Comparison of ENCODE assay signal across 8 cellular contexts in the genomic region with DNA sequence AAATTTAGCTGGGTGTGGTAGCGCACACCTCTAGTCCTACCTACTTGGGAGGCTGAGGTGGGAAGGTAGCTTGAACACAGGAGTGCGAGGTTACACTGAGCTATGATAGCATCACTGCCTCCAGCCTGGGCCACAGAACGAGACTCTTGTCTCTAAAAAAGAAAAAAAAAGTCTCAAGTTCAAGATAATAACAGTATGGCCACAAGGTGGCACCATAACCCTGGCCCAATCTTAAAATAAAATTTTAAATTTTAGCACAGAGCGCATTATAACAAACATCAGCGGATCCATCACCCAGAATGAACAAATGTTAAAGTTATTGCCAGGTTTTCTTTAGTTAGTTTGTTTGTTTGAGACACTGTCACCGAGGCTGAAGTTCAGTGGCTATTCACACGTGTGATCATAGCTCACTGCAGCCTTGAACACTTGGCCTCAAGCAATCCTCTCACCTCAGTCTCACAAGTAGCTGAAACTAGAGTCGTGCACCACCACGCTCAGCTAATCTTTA. TPM values are rescaled to one million over a fixed set of nuclear protein-coding genes. Genes with fewer than 3 reads are reported as not detected.
A peak's percentile ranks its signal among the peaks of the same experiment; 100 is the strongest.
DNase-seq lines count a peak whose midpoint lies in the region; ATAC-seq and TF ChIP-seq lines count a peak whose summit lies in the region.

No MANE protein-coding gene starts in this region.

- POLR2A ChIA-PET in activated CD8-positive, alpha-beta T cell treated with anti-CD3 and anti-CD28 coated beads for 36 hours (lab: Charles Lee), result interaction anchor here (0.9 to 1.8 kb wide), 2 partner anchors 16 to 19 kb away, joined by 3 to 6 read pairs; no protein-coding TSS in a partner anchor

- H3K4me3 Mint-ChIP-seq in activated CD8-positive, alpha-beta memory T cell treated with anti-CD3 and anti-CD28 coated beads, Interleukin-2, amount 10 ng/mL, durations not matched to agents 7 days and 5 days, result no peak overlapping the region
- H3K4me3 Mint-ChIP-seq in activated CD8-positive, alpha-beta T cell treated with anti-CD3 and anti-CD28 coated beads for 36 hours, result no peak overlapping the region
- no peak overlapping the region for H3K4me3 Mint-ChIP-seq in stimulated activated memory B cell treated with anti-CD40 and anti-IgM and Interleukin-4, amounts not matched to agents 10 μg/mL and 1 μg/mL and 100 μg/mL, for 72 hours

- intact Hi-C loops in activated CD8-positive, alpha-beta T cell treated with anti-CD3 and anti-CD28 coated beads for 36 hours (cut with micrococcal nuclease), result loop anchor here (2.0 kb wide), 1 partner anchor 43 kb away; no protein-coding TSS in a partner anchor

- H3K36me3 Mint-ChIP-seq in activated CD8-positive, alpha-beta memory T cell treated with anti-CD3 and anti-CD28 coated beads, Interleukin-2, amount 10 ng/mL, durations not matched to agents 7 days and 5 days, result no peaks in the 10 kb centered on the region
- no peaks in the 10 kb centered on the region for H3K36me3 Mint-ChIP-seq in activated CD8-positive, alpha-beta T cell treated with anti-CD3 and anti-CD28 coated beads for 36 hours (ENCODE audit: low read depth)
- H3K36me3 Mint-ChIP-seq in stimulated activated memory B cell treated with anti-CD40 and anti-IgM and Interleukin-4, amounts not matched to agents 10 μg/mL and 1 μg/mL and 100 μg/mL, for 72 hours, result no peaks in the 10 kb centered on the region

- H3K27ac Mint-ChIP-seq in activated CD8-positive, alpha-beta memory T cell treated with anti-CD3 and anti-CD28 coated beads, Interleukin-2, amount 10 ng/mL, durations not matched to agents 7 days and 5 days, result no peak overlapping the region
- no peak overlapping the region for H3K27ac Mint-ChIP-seq in activated CD8-positive, alpha-beta T cell treated with anti-CD3 and anti-CD28 coated beads for 36 hours
- H3K27ac Mint-ChIP-seq in stimulated activated memory B cell treated with anti-CD40 and anti-IgM and Interleukin-4, amounts not matched to agents 10 μg/mL and 1 μg/mL and 100 μg/mL, for 72 hours, result no peak overlapping the region

- peaks cover 34% of the 10 kb centered on the region for H3K27me3 Mint-ChIP-seq in activated CD8-positive, alpha-beta memory T cell treated with anti-CD3 and anti-CD28 coated beads, Interleukin-2, amount 10 ng/mL, durations not matched to agents 7 days and 5 days
- H3K27me3 Mint-ChIP-seq in activated CD8-positive, alpha-beta T cell treated with anti-CD3 and anti-CD28 coated beads for 36 hours, result peaks cover 24% of the 10 kb centered on the region
- H3K27me3 Mint-ChIP-seq in stimulated activated memory B cell treated with anti-CD40 and anti-IgM and Interleukin-4, amounts not matched to agents 10 μg/mL and 1 μg/mL and 100 μg/mL, for 72 hours, result peaks cover 55% of the 10 kb centered on the region

- peak; percentile 88 for TF ChIP-seq CTCF in activated CD8-positive, alpha-beta T cell treated with anti-CD3 and anti-CD28 coated beads for 36 hours (IDR thresholded peaks at IDR 0.05)

- peaks cover 17% of the 10 kb centered on the region for H3K4me1 Mint-ChIP-seq in activated CD8-positive, alpha-beta memory T cell treated with anti-CD3 and anti-CD28 coated beads, Interleukin-2, amount 10 ng/mL, durations not matched to agents 7 days and 5 days
- peaks cover 22% of the 10 kb centered on the region for H3K4me1 Mint-ChIP-seq in activated CD8-positive, alpha-beta T cell treated with anti-CD3 and anti-CD28 coated beads for 36 hours (ENCODE audit: low read depth)
- peaks cover 25% of the 10 kb centered on the region for H3K4me1 Mint-ChIP-seq in stimulated activated memory B cell treated with anti-CD40 and anti-IgM and Interleukin-4, amounts not matched to agents 10 μg/mL and 1 μg/mL and 100 μg/mL, for 72 hours

- CTCF ChIA-PET in activated CD8-positive, alpha-beta memory T cell treated with anti-CD3 and anti-CD28 coated beads, Interleukin-2, amount 10 ng/mL, durations not matched to agents 7 days and 5 days (lab: Charles Lee), result interaction anchor here (0.6 to 5.5 kb wide), 30 partner anchors 8 to 490 kb away, joined by 3 to 102 read pairs (median 5); partner anchors contain the start of genes AKR7A2, NBL1, OTUD3 and SLC66A1
- CTCF ChIA-PET in activated CD8-positive, alpha-beta T cell treated with anti-CD3 and anti-CD28 coated beads for 36 hours (lab: Charles Lee), result interaction anchor here (0.5 to 4.3 kb wide), 59 partner anchors 8 to 651 kb away, joined by 3 to 137 read pairs (median 4); partner anchors contain the start of genes AKR7A2, AKR7A3, EMC1 and MRTO4

- DNase-seq in activated CD8-positive, alpha-beta memory T cell treated with anti-CD3 and anti-CD28 coated beads, Interleukin-2, amount 10 ng/mL, durations not matched to agents 7 days and 5 days, result peak; percentile 56
- DNase-seq in activated CD8-positive, alpha-beta memory T cell treated with anti-CD3 and anti-CD28 coated beads for 24 hours, result no peak
- DNase-seq in NCI-H1105 treated with DMSO at 0.1 percent for 48 hours (lab: John Stamatoyannopoulos, UW) (peak; percentile 38), glomerular visceral epithelial cell (ENCODE audit: extremely low spot score) (peak; percentile 52)
- peak; percentile 68 for DNase-seq in activated CD8-positive, alpha-beta T cell treated with anti-CD3 and anti-CD28 coated beads for 36 hours
- peak; percentile 48 for DNase-seq in stimulated activated naive CD8-positive, alpha-beta T cell treated with anti-CD3 and anti-CD28 coated beads, Interleukin-15, Interleukin-2, amounts not matched to agents 100 U/mL and 50 U/mL, for 24 hours

- H3K9me3 Mint-ChIP-seq in activated CD8-positive, alpha-beta memory T cell treated with anti-CD3 and anti-CD28 coated beads, Interleukin-2, amount 10 ng/mL, durations not matched to agents 7 days and 5 days (ENCODE audit: low read depth), result no peaks in the 10 kb centered on the region
- no peaks in the 10 kb centered on the region for H3K9me3 Mint-ChIP-seq in activated CD8-positive, alpha-beta T cell treated with anti-CD3 and anti-CD28 coated beads for 36 hours
- H3K9me3 Mint-ChIP-seq in stimulated activated memory B cell treated with anti-CD40 and anti-IgM and Interleukin-4, amounts not matched to agents 10 μg/mL and 1 μg/mL and 100 μg/mL, for 72 hours, result no peaks in the 10 kb centered on the region

- ATAC-seq in activated CD8-positive, alpha-beta memory T cell treated with anti-CD3 and anti-CD28 coated beads, Interleukin-2, amount 10 ng/mL, durations not matched to agents 7 days and 5 days, result no peak
- ATAC-seq in activated CD8-positive, alpha-beta T cell treated with anti-CD3 and anti-CD28 coated beads for 36 hours, result no peak
- ATAC-seq in stimulated activated naive CD8-positive, alpha-beta T cell treated with anti-CD3 and anti-CD28 coated beads, Interleukin-15, Interleukin-2, amounts not matched to agents 100 U/mL and 50 U/mL, for 24 hours, result no peak
- ATAC-seq in stimulated activated memory B cell treated with anti-CD40 and anti-IgM and Interleukin-4, amounts not matched to agents 10 μg/mL and 1 μg/mL and 100 μg/mL, for 72 hours, result no peak
- ATAC-seq in HG03342 (IDR thresholded peaks at IDR 0.05; ENCODE audit: unreplicated experiment), result no peak

RNA-seq across cellular contexts. Expression of gene HTR6, which starts 2.9 kb away (rescaled TPM):
- total RNA-seq in activated CD8-positive, alpha-beta memory T cell treated with anti-CD3 and anti-CD28 coated beads, Interleukin-2, amount 10 ng/mL, durations not matched to agents 7 days and 5 days, result not detected
- not detected for total RNA-seq in activated CD8-positive, alpha-beta T cell treated with anti-CD3 and anti-CD28 coated beads for 36 hours

RNA-seq across cellular contexts. Expression of gene NBL1, which starts 17.7 kb away (rescaled TPM):
- 10 to 100 TPM; 39.4 to 49.8 TPM for total RNA-seq in activated CD8-positive, alpha-beta memory T cell treated with anti-CD3 and anti-CD28 coated beads, Interleukin-2, amount 10 ng/mL, durations not matched to agents 7 days and 5 days
- total RNA-seq in activated CD8-positive, alpha-beta T cell treated with anti-CD3 and anti-CD28 coated beads for 36 hours, result 10 to 100 TPM; 27.0 to 27.6 TPM
